Comparison of ENCODE assay signal across 1 cellular context in the genomic region with DNA sequence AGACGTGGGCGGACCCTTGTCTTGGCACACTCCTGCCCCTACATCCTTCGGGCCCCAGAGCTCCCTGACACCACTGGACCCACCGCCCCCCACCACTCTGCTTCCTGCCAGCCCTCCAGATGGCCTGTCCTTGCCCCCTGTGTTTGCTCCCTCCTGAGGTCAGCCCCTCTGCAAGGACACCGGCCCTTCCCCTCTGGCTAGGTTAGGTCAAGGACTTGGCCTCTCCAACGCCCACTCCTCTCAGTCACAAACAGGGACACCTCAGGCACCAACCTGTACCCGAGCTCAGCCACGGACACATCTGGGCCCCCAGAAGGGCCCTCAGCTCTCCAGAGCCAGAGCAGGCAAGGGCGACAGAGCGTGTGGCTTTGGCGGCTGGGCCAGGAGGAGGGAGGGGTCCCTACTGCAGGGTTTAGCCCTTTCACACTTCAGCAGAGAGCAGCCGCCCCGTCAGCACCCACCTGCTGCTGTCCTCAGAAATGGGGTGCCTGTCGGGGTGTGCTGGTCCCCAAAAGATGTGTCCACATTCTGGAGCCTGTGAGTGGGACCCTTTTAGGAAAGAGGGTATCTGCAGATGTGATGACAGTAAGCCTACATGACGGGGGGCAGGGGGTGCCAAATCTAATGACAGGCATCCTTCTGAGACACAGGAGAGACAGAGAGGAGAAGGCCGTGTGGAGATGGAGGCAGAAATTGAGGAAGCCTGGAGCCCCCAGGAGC.
TF ChIP-seq lines count a peak whose summit lies in the region.

No MANE protein-coding gene starts in this region.

TF ChIP-seq in HepG2, 621 proteins besides CTCF, POLR2A, EP300 and RAD21 (continued from another document and continues in another):
- TF ChIP-seq ZNF841 (CRISPR knock-in tag; IDR thresholded peaks at IDR 0.05; ENCODE audit: borderline replicate concordance): no peak
- TF ChIP-seq SPEN (CRISPR knock-in tag; IDR thresholded peaks at IDR 0.05; ENCODE audit: low read depth): peak; percentile 67; the same call in 1 of the 2 replicates
- TF ChIP-seq, protein P1, sequence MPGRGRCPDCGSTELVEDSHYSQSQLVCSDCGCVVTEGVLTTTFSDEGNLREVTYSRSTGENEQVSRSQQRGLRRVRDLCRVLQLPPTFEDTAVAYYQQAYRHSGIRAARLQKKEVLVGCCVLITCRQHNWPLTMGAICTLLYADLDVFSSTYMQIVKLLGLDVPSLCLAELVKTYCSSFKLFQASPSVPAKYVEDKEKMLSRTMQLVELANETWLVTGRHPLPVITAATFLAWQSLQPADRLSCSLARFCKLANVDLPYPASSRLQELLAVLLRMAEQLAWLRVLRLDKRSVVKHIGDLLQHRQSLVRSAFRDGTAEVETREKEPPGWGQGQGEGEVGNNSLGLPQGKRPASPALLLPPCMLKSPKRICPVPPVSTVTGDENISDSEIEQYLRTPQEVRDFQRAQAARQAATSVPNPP (CRISPR knock-in tag; IDR thresholded peaks at IDR 0.05): 0 out of 2 replicates have a peak, but pooled peaks have one; percentile 26
- no peak for TF ChIP-seq XRCC5 (optimal IDR thresholded peaks at IDR 0.05; ENCODE audit: low read length)
- no peak for TF ChIP-seq ZNF776 (CRISPR knock-in tag; IDR thresholded peaks at IDR 0.05)
- TF ChIP-seq SP5 (CRISPR knock-in tag; IDR thresholded peaks at IDR 0.05; ENCODE audit: borderline replicate concordance, low read depth): peak; percentile 85
- TF ChIP-seq KDM2A (CRISPR knock-in tag; IDR thresholded peaks at IDR 0.05; ENCODE audit: borderline replicate concordance, low read depth): peak; percentile 15; the same call in 1 of the 2 replicates
- TF ChIP-seq, protein P2, sequence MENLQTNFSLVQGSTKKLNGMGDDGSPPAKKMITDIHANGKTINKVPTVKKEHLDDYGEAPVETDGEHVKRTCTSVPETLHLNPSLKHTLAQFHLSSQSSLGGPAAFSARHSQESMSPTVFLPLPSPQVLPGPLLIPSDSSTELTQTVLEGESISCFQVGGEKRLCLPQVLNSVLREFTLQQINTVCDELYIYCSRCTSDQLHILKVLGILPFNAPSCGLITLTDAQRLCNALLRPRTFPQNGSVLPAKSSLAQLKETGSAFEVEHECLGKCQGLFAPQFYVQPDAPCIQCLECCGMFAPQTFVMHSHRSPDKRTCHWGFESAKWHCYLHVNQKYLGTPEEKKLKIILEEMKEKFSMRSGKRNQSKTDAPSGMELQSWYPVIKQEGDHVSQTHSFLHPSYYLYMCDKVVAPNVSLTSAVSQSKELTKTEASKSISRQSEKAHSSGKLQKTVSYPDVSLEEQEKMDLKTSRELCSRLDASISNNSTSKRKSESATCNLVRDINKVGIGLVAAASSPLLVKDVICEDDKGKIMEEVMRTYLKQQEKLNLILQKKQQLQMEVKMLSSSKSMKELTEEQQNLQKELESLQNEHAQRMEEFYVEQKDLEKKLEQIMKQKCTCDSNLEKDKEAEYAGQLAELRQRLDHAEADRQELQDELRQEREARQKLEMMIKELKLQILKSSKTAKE (CRISPR knock-in tag; IDR thresholded peaks at IDR 0.05; ENCODE audit: borderline replicate concordance): peak; percentile 95
- TF ChIP-seq NAIF1 (CRISPR knock-in tag; IDR thresholded peaks at IDR 0.05; ENCODE audit: borderline replicate concordance): no peak
- TF ChIP-seq, protein P3, sequence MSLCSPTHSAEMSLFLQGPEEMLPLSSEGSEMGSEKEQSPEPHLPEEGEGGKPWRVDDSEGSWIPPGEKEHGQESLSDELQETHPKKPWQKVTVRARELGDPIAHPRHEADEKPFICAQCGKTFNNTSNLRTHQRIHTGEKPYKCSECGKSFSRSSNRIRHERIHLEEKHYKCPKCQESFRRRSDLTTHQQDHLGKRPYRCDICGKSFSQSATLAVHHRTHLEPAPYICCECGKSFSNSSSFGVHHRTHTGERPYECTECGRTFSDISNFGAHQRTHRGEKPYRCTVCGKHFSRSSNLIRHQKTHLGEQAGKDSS (CRISPR knock-in tag; IDR thresholded peaks at IDR 0.05; ENCODE audit: borderline replicate concordance, low read depth): 0 out of 2 replicates have a peak, but pooled peaks have one; percentile 22
- TF ChIP-seq TBX2 (CRISPR knock-in tag; IDR thresholded peaks at IDR 0.05; ENCODE audit: borderline replicate concordance): peak; percentile 82
- TF ChIP-seq ETV5 (CRISPR knock-in tag; IDR thresholded peaks at IDR 0.05; ENCODE audit: borderline replicate concordance): peak; percentile 81
- peak; percentile 80 for TF ChIP-seq POLR2G (IDR thresholded peaks at IDR 0.05; ENCODE audit: low read depth, low read length)
- no peak for TF ChIP-seq ZNF619 (CRISPR knock-in tag; IDR thresholded peaks at IDR 0.05)
- TF ChIP-seq, protein P4, sequence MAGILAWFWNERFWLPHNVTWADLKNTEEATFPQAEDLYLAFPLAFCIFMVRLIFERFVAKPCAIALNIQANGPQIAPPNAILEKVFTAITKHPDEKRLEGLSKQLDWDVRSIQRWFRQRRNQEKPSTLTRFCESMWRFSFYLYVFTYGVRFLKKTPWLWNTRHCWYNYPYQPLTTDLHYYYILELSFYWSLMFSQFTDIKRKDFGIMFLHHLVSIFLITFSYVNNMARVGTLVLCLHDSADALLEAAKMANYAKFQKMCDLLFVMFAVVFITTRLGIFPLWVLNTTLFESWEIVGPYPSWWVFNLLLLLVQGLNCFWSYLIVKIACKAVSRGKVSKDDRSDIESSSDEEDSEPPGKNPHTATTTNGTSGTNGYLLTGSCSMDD (CRISPR knock-in tag; IDR thresholded peaks at IDR 0.05): no peak
- TF ChIP-seq, protein P5, sequence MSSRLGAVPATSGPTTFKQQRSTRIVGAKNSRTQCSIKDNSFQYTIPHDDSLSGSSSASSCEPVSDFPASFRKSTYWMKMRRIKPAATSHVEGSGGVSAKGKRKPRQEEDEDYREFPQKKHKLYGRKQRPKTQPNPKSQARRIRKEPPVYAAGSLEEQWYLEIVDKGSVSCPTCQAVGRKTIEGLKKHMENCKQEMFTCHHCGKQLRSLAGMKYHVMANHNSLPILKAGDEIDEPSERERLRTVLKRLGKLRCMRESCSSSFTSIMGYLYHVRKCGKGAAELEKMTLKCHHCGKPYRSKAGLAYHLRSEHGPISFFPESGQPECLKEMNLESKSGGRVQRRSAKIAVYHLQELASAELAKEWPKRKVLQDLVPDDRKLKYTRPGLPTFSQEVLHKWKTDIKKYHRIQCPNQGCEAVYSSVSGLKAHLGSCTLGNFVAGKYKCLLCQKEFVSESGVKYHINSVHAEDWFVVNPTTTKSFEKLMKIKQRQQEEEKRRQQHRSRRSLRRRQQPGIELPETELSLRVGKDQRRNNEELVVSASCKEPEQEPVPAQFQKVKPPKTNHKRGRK (CRISPR knock-in tag; IDR thresholded peaks at IDR 0.05): no peak
- TF ChIP-seq PTBP1 (IDR thresholded peaks at IDR 0.05; ENCODE audit: low read depth, low read length, poor library complexity, severe bottlenecking): no peak
- no peak for TF ChIP-seq POLR2AphosphoS2 (IDR thresholded peaks at IDR 0.05; ENCODE audit: low read depth, low read length)
- TF ChIP-seq, protein P6, sequence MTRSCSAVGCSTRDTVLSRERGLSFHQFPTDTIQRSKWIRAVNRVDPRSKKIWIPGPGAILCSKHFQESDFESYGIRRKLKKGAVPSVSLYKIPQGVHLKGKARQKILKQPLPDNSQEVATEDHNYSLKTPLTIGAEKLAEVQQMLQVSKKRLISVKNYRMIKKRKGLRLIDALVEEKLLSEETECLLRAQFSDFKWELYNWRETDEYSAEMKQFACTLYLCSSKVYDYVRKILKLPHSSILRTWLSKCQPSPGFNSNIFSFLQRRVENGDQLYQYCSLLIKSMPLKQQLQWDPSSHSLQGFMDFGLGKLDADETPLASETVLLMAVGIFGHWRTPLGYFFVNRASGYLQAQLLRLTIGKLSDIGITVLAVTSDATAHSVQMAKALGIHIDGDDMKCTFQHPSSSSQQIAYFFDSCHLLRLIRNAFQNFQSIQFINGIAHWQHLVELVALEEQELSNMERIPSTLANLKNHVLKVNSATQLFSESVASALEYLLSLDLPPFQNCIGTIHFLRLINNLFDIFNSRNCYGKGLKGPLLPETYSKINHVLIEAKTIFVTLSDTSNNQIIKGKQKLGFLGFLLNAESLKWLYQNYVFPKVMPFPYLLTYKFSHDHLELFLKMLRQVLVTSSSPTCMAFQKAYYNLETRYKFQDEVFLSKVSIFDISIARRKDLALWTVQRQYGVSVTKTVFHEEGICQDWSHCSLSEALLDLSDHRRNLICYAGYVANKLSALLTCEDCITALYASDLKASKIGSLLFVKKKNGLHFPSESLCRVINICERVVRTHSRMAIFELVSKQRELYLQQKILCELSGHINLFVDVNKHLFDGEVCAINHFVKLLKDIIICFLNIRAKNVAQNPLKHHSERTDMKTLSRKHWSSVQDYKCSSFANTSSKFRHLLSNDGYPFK (CRISPR knock-in tag; IDR thresholded peaks at IDR 0.05; ENCODE audit: borderline replicate concordance): peak; percentile 38; the same call in 1 of the 2 replicates
- no peak for TF ChIP-seq JDP2 (CRISPR knock-in tag; IDR thresholded peaks at IDR 0.05; ENCODE audit: borderline replicate concordance)
- TF ChIP-seq TCF12 (IDR thresholded peaks at IDR 0.05): no peak
- peak; percentile 94; the same call in 1 of the 2 replicates for TF ChIP-seq TCF12 (CRISPR knock-in tag; IDR thresholded peaks at IDR 0.05)
- TF ChIP-seq, protein P7, sequence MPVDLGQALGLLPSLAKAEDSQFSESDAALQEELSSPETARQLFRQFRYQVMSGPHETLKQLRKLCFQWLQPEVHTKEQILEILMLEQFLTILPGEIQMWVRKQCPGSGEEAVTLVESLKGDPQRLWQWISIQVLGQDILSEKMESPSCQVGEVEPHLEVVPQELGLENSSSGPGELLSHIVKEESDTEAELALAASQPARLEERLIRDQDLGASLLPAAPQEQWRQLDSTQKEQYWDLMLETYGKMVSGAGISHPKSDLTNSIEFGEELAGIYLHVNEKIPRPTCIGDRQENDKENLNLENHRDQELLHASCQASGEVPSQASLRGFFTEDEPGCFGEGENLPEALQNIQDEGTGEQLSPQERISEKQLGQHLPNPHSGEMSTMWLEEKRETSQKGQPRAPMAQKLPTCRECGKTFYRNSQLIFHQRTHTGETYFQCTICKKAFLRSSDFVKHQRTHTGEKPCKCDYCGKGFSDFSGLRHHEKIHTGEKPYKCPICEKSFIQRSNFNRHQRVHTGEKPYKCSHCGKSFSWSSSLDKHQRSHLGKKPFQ (CRISPR knock-in tag; IDR thresholded peaks at IDR 0.05; ENCODE audit: insufficient replicate concordance): no peak
- peak; percentile 53; the same call in 1 of the 2 replicates for TF ChIP-seq ZNF768 (CRISPR knock-in tag; IDR thresholded peaks at IDR 0.05)
- TF ChIP-seq, protein P8, sequence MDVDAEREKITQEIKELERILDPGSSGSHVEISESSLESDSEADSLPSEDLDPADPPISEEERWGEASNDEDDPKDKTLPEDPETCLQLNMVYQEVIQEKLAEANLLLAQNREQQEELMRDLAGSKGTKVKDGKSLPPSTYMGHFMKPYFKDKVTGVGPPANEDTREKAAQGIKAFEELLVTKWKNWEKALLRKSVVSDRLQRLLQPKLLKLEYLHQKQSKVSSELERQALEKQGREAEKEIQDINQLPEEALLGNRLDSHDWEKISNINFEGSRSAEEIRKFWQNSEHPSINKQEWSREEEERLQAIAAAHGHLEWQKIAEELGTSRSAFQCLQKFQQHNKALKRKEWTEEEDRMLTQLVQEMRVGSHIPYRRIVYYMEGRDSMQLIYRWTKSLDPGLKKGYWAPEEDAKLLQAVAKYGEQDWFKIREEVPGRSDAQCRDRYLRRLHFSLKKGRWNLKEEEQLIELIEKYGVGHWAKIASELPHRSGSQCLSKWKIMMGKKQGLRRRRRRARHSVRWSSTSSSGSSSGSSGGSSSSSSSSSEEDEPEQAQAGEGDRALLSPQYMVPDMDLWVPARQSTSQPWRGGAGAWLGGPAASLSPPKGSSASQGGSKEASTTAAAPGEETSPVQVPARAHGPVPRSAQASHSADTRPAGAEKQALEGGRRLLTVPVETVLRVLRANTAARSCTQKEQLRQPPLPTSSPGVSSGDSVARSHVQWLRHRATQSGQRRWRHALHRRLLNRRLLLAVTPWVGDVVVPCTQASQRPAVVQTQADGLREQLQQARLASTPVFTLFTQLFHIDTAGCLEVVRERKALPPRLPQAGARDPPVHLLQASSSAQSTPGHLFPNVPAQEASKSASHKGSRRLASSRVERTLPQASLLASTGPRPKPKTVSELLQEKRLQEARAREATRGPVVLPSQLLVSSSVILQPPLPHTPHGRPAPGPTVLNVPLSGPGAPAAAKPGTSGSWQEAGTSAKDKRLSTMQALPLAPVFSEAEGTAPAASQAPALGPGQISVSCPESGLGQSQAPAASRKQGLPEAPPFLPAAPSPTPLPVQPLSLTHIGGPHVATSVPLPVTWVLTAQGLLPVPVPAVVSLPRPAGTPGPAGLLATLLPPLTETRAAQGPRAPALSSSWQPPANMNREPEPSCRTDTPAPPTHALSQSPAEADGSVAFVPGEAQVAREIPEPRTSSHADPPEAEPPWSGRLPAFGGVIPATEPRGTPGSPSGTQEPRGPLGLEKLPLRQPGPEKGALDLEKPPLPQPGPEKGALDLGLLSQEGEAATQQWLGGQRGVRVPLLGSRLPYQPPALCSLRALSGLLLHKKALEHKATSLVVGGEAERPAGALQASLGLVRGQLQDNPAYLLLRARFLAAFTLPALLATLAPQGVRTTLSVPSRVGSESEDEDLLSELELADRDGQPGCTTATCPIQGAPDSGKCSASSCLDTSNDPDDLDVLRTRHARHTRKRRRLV (CRISPR knock-in tag; IDR thresholded peaks at IDR 0.05): no peak
- TF ChIP-seq, protein P9, sequence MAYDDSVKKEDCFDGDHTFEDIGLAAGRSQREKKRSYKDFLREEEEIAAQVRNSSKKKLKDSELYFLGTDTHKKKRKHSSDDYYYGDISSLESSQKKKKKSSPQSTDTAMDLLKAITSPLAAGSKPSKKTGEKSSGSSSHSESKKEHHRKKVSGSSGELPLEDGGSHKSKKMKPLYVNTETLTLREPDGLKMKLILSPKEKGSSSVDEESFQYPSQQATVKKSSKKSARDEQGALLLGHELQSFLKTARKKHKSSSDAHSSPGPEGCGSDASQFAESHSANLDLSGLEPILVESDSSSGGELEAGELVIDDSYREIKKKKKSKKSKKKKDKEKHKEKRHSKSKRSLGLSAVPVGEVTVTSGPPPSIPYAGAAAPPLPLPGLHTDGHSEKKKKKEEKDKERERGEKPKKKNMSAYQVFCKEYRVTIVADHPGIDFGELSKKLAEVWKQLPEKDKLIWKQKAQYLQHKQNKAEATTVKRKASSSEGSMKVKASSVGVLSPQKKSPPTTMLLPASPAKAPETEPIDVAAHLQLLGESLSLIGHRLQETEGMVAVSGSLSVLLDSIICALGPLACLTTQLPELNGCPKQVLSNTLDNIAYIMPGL (CRISPR knock-in tag; IDR thresholded peaks at IDR 0.05; ENCODE audit: borderline replicate concordance in 1 of 2, low read depth in 1 of 2): peak in 1 of 2 experiments; percentile 19; a peak in 1 of 4 replicates
- TF ChIP-seq ZNF180 (CRISPR knock-in tag; IDR thresholded peaks at IDR 0.05; ENCODE audit: borderline replicate concordance, low read depth): no peak
- TF ChIP-seq MBD4 (IDR thresholded peaks at IDR 0.05; ENCODE audit: borderline replicate concordance, low read length): no peak
- TF ChIP-seq ZNF33A (CRISPR knock-in tag; IDR thresholded peaks at IDR 0.05; ENCODE audit: borderline replicate concordance): no peak
- TF ChIP-seq REXO4 (CRISPR knock-in tag; IDR thresholded peaks at IDR 0.05; ENCODE audit: borderline replicate concordance): no peak
- no peak for TF ChIP-seq ZNF205 (CRISPR knock-in tag; IDR thresholded peaks at IDR 0.05)
- TF ChIP-seq TMF1 (CRISPR knock-in tag; IDR thresholded peaks at IDR 0.05; ENCODE audit: low read depth): no peak
- TF ChIP-seq PHF21A (CRISPR knock-in tag; IDR thresholded peaks at IDR 0.05): peak; percentile 14; the same call in 1 of the 2 replicates
- TF ChIP-seq LCORL (IDR thresholded peaks at IDR 0.05): no peak
- TF ChIP-seq LCORL (CRISPR knock-in tag; IDR thresholded peaks at IDR 0.05): peak; percentile 67; the same call in 1 of the 2 replicates
- TF ChIP-seq ZNF556 (CRISPR knock-in tag; IDR thresholded peaks at IDR 0.05; ENCODE audit: borderline replicate concordance): no peak
- no peak for TF ChIP-seq MATR3 (CRISPR knock-in tag; IDR thresholded peaks at IDR 0.05)
